In genomic region chr9:104961238-104961637, GRCh38 we compare ENCODE assay signal across 10 cellular contexts. TPM values are rescaled to one million over a fixed set of nuclear protein-coding genes. Genes with fewer than 3 reads are reported as not detected.
DNase-seq lines count a peak whose midpoint lies in the region; ATAC-seq and TF ChIP-seq lines count a peak whose summit lies in the region.
"Had no signal": no experiment of that assay in that cellular context is flagged by ENCODE, and none has a peak within 500 bp of the region (broad histone marks: within the 10 kb centered on the region; RNA-seq: fewer than 3 reads in every experiment).

No MANE protein-coding gene starts in this region.

- in situ Hi-C loops in G401 (cut with HindIII; ENCODE audit: low sequenced_read_pairs): no loop called here

- no peaks in the 10 kb centered on the region for H3K36me3 Mint-ChIP-seq in activated naive CD8-positive, alpha-beta T cell treated with anti-CD3 and anti-CD28 coated beads, Interleukin-2, amount 10 ng/mL, durations not matched to agents 7 days and 5 days
- H3K36me3 Mint-ChIP-seq in naive thymus-derived CD8-positive, alpha-beta T cell: no peaks in the 10 kb centered on the region

- peak overlapping the region; percentile 2 for H3K4me3 Mint-ChIP-seq in activated naive CD8-positive, alpha-beta T cell treated with anti-CD3 and anti-CD28 coated beads, Interleukin-2, amount 10 ng/mL, durations not matched to agents 7 days and 5 days
- H3K4me3 Mint-ChIP-seq in naive thymus-derived CD8-positive, alpha-beta T cell: peak overlapping the region in 1 of 10 donors; percentile 4

- H3K27ac ChIP-seq in A673 (ENCODE audit: low read depth, low read length, poor library complexity, severe bottlenecking) (no peak overlapping the region), RWPE2 (ENCODE audit: poor library complexity, severe bottlenecking) (peak overlapping the region; percentile 57)
- H3K27ac ChIP-seq: body of pancreas, thoracic aorta had no signal

- H3K4me1 ChIP-seq in A673 (ENCODE audit: insufficient read depth, low read length, poor library complexity, severe bottlenecking): peaks cover 11% of the 10 kb centered on the region
- H3K4me1 ChIP-seq in RWPE2 (ENCODE audit: insufficient read depth, poor library complexity, severe bottlenecking): peaks cover 16% of the 10 kb centered on the region
- H3K4me1 ChIP-seq: body of pancreas had no signal

- no peaks in the 10 kb centered on the region for H3K27me3 Mint-ChIP-seq in activated naive CD8-positive, alpha-beta T cell treated with anti-CD3 and anti-CD28 coated beads, Interleukin-2, amount 10 ng/mL, durations not matched to agents 7 days and 5 days
- peaks cover 0 to 2% (median 0%) of the 10 kb centered on the region in 5 donors for H3K27me3 Mint-ChIP-seq in naive thymus-derived CD8-positive, alpha-beta T cell

- H3K4me3 ChIP-seq in A673 (ENCODE audit: low read depth, low read length, poor library complexity, severe bottlenecking) (no peak overlapping the region), RWPE2 (ENCODE audit: severe bottlenecking) (no peak overlapping the region)
- H3K4me3 ChIP-seq: body of pancreas, thoracic aorta had no signal

- POLR2A ChIA-PET in A673 (lab: Charles Lee; ENCODE audit: low non-redundant PET): no interaction called here
- POLR2A ChIA-PET in activated naive CD8-positive, alpha-beta T cell treated with anti-CD3 and anti-CD28 coated beads, Interleukin-2, amount 10 ng/mL, durations not matched to agents 7 days and 5 days (lab: Charles Lee): interaction anchor here (0.7 to 1.1 kb wide), 2 partner anchors 9 to 30 kb away, joined by 3 read pairs; no protein-coding TSS in a partner anchor
- POLR2A ChIA-PET in naive thymus-derived CD8-positive, alpha-beta T cell (lab: Charles Lee): no interaction called here

- CTCF ChIA-PET in A673 (lab: Charles Lee): no interaction called here

- BruUV-seq in A673 (replicated peaks; lab: Mats Ljungman, UMichigan): no TSS peak

- H3K9me3 ChIP-seq in A673 (ENCODE audit: low read depth, low read length, poor library complexity, severe bottlenecking) (no peaks in the 10 kb centered on the region), RWPE2 (ENCODE audit: severe bottlenecking) (no peaks in the 10 kb centered on the region)
- H3K9me3 ChIP-seq: body of pancreas, thoracic aorta had no signal

- no peak overlapping the region for H3K27ac Mint-ChIP-seq in activated naive CD8-positive, alpha-beta T cell treated with anti-CD3 and anti-CD28 coated beads, Interleukin-2, amount 10 ng/mL, durations not matched to agents 7 days and 5 days
- peak overlapping the region in 1 of 10 donors; percentile 5 for H3K27ac Mint-ChIP-seq in naive thymus-derived CD8-positive, alpha-beta T cell

- no peaks in the 10 kb centered on the region for H3K36me3 ChIP-seq in A673 (ENCODE audit: insufficient read depth, low read length, poor library complexity, severe bottlenecking)
- no peaks in the 10 kb centered on the region for H3K36me3 ChIP-seq in RWPE2 (ENCODE audit: low read depth)
- H3K36me3 ChIP-seq: thoracic aorta had no signal

- H3K9me3 Mint-ChIP-seq in activated naive CD8-positive, alpha-beta T cell treated with anti-CD3 and anti-CD28 coated beads, Interleukin-2, amount 10 ng/mL, durations not matched to agents 7 days and 5 days: no peaks in the 10 kb centered on the region
- no peaks in the 10 kb centered on the region for H3K9me3 Mint-ChIP-seq in naive thymus-derived CD8-positive, alpha-beta T cell

- H3K27me3 ChIP-seq in A673 (replicated peaks; ENCODE audit: insufficient read depth, low read depth, low read length, poor library complexity) (no peaks in the 10 kb centered on the region), RWPE2 (ENCODE audit: insufficient read depth, poor library complexity, severe bottlenecking) (no peaks in the 10 kb centered on the region)
- H3K27me3 ChIP-seq: body of pancreas had no signal

- TF ChIP-seq CTCF in A673 (conservative IDR thresholded peaks at IDR 0.05; ENCODE audit: low read depth, low read length) (no peak), RWPE2 (IDR thresholded peaks at IDR 0.05; ENCODE audit: poor library complexity, severe bottlenecking) (no peak)

- intact Hi-C loops in A673 (cut with micrococcal nuclease; ENCODE audit: unreplicated experiment): no loop called here

- H3K4me1 Mint-ChIP-seq in activated naive CD8-positive, alpha-beta T cell treated with anti-CD3 and anti-CD28 coated beads, Interleukin-2, amount 10 ng/mL, durations not matched to agents 7 days and 5 days: peaks cover 11% of the 10 kb centered on the region
- H3K4me1 Mint-ChIP-seq in naive thymus-derived CD8-positive, alpha-beta T cell: peaks cover 9 to 22% (median 13%) of the 10 kb centered on the region in 4 donors

- ATAC-seq in GM19372 (IDR thresholded peaks at IDR 0.05; ENCODE audit: low read depth, unreplicated experiment) (peak; percentile 89), HG03558 (IDR thresholded peaks at IDR 0.05; ENCODE audit: extremely low read depth, unreplicated experiment) (peak; percentile 83), RWPE2 (ENCODE audit: low read depth) (peak; percentile 99)
- ATAC-seq in activated naive CD8-positive, alpha-beta T cell treated with anti-CD3 and anti-CD28 coated beads, Interleukin-2, amount 10 ng/mL, durations not matched to agents 7 days and 5 days (ENCODE audit: low read depth): peak; percentile 98
- peak; percentile 70 to 94 for ATAC-seq in naive thymus-derived CD8-positive, alpha-beta T cell
- ATAC-seq: body of pancreas had no signal

- peak; percentile 85 for DNase-seq in A673 (ENCODE audit: low spot score)
- peak; percentile 82 for DNase-seq in RWPE2 (ENCODE audit: low spot score)
- no peak for DNase-seq in activated naive CD8-positive, alpha-beta T cell treated with anti-CD3 and anti-CD28 coated beads, Interleukin-2, amount 10 ng/mL, durations not matched to agents 7 days and 5 days
- peak in 3 of 10 donors; percentile 4 to 25 (median 17) for DNase-seq in naive thymus-derived CD8-positive, alpha-beta T cell
- DNase-seq in Ammon's horn (ENCODE audit: low spot score): no peak
- DNase-seq in G401 (ENCODE audit: low spot score): no peak

RNA-seq across cellular contexts. Expression of gene ABCA1, which starts 33.3 kb away (rescaled TPM):
- total RNA-seq in A673 (2021): 0.69 and 1.6 TPM in 2 replicates
- total RNA-seq in activated naive CD8-positive, alpha-beta T cell treated with anti-CD3 and anti-CD28 coated beads, Interleukin-2, amount 10 ng/mL, durations not matched to agents 7 days and 5 days: 1 to 10 TPM; 1.4 to 2.0 TPM
- total RNA-seq in naive thymus-derived CD8-positive, alpha-beta T cell: under 1 TPM; 0.65 to 0.93 TPM
- polyA plus RNA-seq in naive thymus-derived CD8-positive, alpha-beta T cell: under 1 TPM in 2 of 3 donors, not detected in 1; 0.13 to 0.22 TPM
- 8.2 and 13.7 TPM in 2 replicates for total RNA-seq in G401 (2014; rRNA removed; shearing (Covaris generic))

Comparison
In these comparisons a context has a peak if more than half of its experiments do, and no peak if none do; other contexts are left out.
1. DNase-seq: peak in A673 (single experiment) and RWPE2 (single experiment); none in activated naive CD8-positive, alpha-beta T cell treated with anti-CD3 and anti-CD28 coated beads, Interleukin-2, amount 10 ng/mL, durations not matched to agents 7 days and 5 days (single experiment), Ammon's horn (single experiment) and G401 (single experiment).
2. Peak in every context shown above with its lines, with median percentiles within 50 percentile points of each other: ATAC-seq.